ENCODE assay signal across 1 cellular context in the genomic region with DNA sequence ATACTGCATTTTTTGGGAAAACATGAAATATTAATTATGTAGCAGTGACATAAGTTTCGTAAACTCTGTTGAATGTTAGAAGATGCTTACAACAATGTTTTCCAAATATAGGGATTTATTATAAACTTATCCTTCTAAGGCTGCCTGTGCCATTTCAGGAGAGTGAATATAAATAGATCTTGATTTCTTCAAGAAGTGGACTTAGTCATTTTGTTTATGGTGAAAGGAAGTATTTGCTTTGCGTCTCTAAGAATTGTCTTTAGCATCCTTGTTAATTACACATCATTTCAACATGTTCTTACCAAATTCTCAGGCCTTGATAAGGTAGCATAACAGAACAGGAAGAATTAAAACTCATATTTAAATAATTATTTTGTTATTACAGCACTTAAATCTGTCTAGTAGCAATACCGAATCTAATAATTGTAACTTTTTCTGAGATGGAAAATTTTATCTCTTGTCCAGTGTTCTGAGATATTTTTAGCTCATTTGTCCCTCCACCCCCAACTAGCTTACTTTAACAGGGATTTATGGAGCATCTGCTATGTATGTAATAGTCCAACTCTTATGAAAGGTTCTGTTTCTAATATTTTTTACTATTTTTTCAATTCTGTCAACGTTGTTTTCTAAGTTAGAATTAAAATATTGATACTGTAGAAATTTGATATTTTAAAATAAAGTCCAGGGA.
TF ChIP-seq lines count a peak whose summit lies in the region.

No MANE protein-coding gene starts in this region.

TF ChIP-seq in SK-N-SH, 30 proteins besides CTCF, POLR2A, EP300 and RAD21 (continued from another document):
- no peak for TF ChIP-seq POLR2AphosphoS5 (IDR thresholded peaks at IDR 0.05; ENCODE audit: low read depth, low read length)
- TF ChIP-seq GABPA (IDR thresholded peaks at IDR 0.05; ENCODE audit: low read depth) = no peak
